1 cellular context compared by ENCODE assay signal in genomic region chr4:15149842-15150592, GRCh38.
TF ChIP-seq lines count a peak whose summit lies in the region.

No MANE protein-coding gene starts in this region.

TF ChIP-seq in GM23338, 12 proteins besides CTCF, POLR2A, EP300 and RAD21 (continued from another document):
- TF ChIP-seq, protein P1, sequence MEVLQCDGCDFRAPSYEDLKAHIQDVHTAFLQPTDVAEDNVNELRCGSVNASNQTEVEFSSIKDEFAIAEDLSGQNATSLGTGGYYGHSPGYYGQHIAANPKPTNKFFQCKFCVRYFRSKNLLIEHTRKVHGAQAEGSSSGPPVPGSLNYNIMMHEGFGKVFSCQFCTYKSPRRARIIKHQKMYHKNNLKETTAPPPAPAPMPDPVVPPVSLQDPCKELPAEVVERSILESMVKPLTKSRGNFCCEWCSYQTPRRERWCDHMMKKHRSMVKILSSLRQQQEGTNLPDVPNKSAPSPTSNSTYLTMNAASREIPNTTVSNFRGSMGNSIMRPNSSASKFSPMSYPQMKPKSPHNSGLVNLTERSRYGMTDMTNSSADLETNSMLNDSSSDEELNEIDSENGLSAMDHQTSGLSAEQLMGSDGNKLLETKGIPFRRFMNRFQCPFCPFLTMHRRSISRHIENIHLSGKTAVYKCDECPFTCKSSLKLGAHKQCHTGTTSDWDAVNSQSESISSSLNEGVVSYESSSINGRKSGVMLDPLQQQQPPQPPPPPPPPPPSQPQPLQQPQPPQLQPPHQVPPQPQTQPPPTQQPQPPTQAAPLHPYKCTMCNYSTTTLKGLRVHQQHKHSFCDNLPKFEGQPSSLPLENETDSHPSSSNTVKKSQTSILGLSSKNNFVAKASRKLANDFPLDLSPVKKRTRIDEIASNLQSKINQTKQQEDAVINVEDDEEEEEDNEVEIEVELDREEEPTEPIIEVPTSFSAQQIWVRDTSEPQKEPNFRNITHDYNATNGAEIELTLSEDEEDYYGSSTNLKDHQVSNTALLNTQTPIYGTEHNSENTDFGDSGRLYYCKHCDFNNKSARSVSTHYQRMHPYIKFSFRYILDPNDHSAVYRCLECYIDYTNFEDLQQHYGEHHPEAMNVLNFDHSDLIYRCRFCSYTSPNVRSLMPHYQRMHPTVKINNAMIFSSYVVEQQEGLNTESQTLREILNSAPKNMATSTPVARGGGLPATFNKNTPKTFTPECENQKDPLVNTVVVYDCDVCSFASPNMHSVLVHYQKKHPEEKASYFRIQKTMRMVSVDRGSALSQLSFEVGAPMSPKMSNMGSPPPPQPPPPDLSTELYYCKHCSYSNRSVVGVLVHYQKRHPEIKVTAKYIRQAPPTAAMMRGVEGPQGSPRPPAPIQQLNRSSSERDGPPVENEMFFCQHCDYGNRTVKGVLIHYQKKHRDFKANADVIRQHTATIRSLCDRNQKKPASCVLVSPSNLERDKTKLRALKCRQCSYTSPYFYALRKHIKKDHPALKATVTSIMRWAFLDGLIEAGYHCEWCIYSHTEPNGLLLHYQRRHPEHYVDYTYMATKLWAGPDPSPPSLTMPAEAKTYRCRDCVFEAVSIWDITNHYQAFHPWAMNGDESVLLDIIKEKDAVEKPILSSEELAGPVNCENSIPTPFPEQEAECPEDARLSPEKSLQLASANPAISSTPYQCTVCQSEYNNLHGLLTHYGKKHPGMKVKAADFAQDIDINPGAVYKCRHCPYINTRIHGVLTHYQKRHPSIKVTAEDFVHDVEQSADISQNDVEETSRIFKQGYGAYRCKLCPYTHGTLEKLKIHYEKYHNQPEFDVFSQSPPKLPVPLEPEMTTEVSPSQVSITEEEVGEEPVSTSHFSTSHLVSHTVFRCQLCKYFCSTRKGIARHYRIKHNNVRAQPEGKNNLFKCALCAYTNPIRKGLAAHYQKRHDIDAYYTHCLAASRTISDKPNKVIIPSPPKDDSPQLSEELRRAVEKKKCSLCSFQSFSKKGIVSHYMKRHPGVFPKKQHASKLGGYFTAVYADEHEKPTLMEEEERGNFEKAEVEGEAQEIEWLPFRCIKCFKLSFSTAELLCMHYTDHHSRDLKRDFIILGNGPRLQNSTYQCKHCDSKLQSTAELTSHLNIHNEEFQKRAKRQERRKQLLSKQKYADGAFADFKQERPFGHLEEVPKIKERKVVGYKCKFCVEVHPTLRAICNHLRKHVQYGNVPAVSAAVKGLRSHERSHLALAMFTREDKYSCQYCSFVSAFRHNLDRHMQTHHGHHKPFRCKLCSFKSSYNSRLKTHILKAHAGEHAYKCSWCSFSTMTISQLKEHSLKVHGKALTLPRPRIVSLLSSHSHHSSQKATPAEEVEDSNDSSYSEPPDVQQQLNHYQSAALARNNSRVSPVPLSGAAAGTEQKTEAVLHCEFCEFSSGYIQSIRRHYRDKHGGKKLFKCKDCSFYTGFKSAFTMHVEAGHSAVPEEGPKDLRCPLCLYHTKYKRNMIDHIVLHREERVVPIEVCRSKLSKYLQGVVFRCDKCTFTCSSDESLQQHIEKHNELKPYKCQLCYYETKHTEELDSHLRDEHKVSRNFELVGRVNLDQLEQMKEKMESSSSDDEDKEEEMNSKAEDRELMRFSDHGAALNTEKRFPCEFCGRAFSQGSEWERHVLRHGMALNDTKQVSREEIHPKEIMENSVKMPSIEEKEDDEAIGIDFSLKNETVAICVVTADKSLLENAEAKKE (CRISPR knock-in tag; IDR thresholded peaks at IDR 0.05) = no peak
- TF ChIP-seq REST (IDR thresholded peaks at IDR 0.05; ENCODE audit: unreplicated experiment) = no peak
